ENCODE assay signal across 12 cellular contexts in genomic region chr5:153490124-153491085, GRCh38. TPM values are rescaled to one million over a fixed set of nuclear protein-coding genes. Genes with fewer than 3 reads are reported as not detected.
DNase-seq lines count a peak whose midpoint lies in the region; ATAC-seq and TF ChIP-seq lines count a peak whose summit lies in the region.
"Had no signal": no experiment of that assay in that cellular context is flagged by ENCODE, and none has a peak within 500 bp of the region (broad histone marks: within the 10 kb centered on the region; RNA-seq: fewer than 3 reads in every experiment).

Gene GRIA1, plus strand, starts transcription at chr5:153490670.

- no peak within 1 kb of the TSS for H3K23ac ChIP-seq in neuronal stem cell (ENCODE audit: low read depth, low read length, poor library complexity)

- TF ChIP-seq CTCF in esophagus muscularis mucosa (IDR thresholded peaks at IDR 0.05): no peak

- no peak within 1 kb of the TSS for H4K8ac ChIP-seq in neuronal stem cell (ENCODE audit: low read depth, low read length)

- DNase-seq in COR-L47 (lab: John Stamatoyannopoulos, UW): peak; percentile 34
- DNase-seq in NCI-H2227 (lab: John Stamatoyannopoulos, UW; ENCODE audit: unreplicated experiment): peak; percentile 17
- peak; percentile 85 for DNase-seq in esophagus muscularis mucosa (ENCODE audit: extremely low spot score)
- DNase-seq in neuronal stem cell (ENCODE audit: low spot score): peak; percentile 46
- DNase-seq in NCI-H1105 (lab: John Stamatoyannopoulos, UW): no peak
- no peak for DNase-seq in DMS53 (lab: John Stamatoyannopoulos, UW)
- no peak for DNase-seq in HAP-1 (ENCODE audit: low spot score in 2 of 2)
- DNase-seq: Calu3, esophagus squamous epithelium, T-helper 17 cell had no signal

- H3K18ac ChIP-seq in neuronal stem cell (ENCODE audit: low read length): peak within 1 kb of the TSS; percentile 86

- peak within 1 kb of the TSS; percentile 11 to 33 (median 20) for H3K4me3 ChIP-seq in esophagus muscularis mucosa
- peak within 1 kb of the TSS; percentile 64 to 78 for H3K4me3 ChIP-seq in neuronal stem cell (ENCODE audit: low read length in 2 of 2)
- H3K4me3 ChIP-seq in HAP-1: no peak within 1 kb of the TSS

- H3K36me3 ChIP-seq in esophagus muscularis mucosa (no peaks in the 10 kb centered on the region), neuronal stem cell (replicated peaks in 1 of 2; ENCODE audit: control insufficient read depth in 2 of 2, insufficient read depth in 2 of 2, low read length in 2 of 2) (peaks cover 0 to 15% of the 10 kb centered on the region in 2 donors), HAP-1 (replicated peaks) (no peaks in the 10 kb centered on the region)
- H3K36me3 ChIP-seq: esophagus squamous epithelium had no signal

- H2BK5ac ChIP-seq in neuronal stem cell (ENCODE audit: low read length): peak within 1 kb of the TSS; percentile 27

- TF ChIP-seq EP300 in esophagus muscularis mucosa (IDR thresholded peaks at IDR 0.05): no peak

- H3K27ac ChIP-seq in esophagus muscularis mucosa (replicated peaks in 1 of 4) (no peak within 1 kb of the TSS), neuronal stem cell (replicated peaks; ENCODE audit: low read length) (peak within 1 kb of the TSS; percentile 29)
- H3K27ac ChIP-seq: esophagus squamous epithelium had no signal

- H3K4me1 ChIP-seq in esophagus muscularis mucosa: peaks cover 0 to 11% (median 7%) of the 10 kb centered on the region in 4 donors
- peaks cover 10 to 15% of the 10 kb centered on the region in 2 donors for H3K4me1 ChIP-seq in neuronal stem cell (ENCODE audit: control insufficient read depth in 2 of 2, insufficient read depth in 1 of 2, low read depth in 1 of 2, low read length in 2 of 2)
- H3K4me1 ChIP-seq in HAP-1: no peaks in the 10 kb centered on the region

- H2BK15ac ChIP-seq in neuronal stem cell (ENCODE audit: low read length): peak within 1 kb of the TSS; percentile 6

- peak within 1 kb of the TSS; percentile 83 for H3K4me2 ChIP-seq in neuronal stem cell (ENCODE audit: insufficient read depth, low read length, poor library complexity, severe bottlenecking)

- no peak within 1 kb of the TSS for H2BK12ac ChIP-seq in neuronal stem cell (ENCODE audit: low read length)

- no peak within 1 kb of the TSS for H3K4ac ChIP-seq in neuronal stem cell (ENCODE audit: low read length)

- no peak within 1 kb of the TSS for H2AK5ac ChIP-seq in neuronal stem cell (ENCODE audit: low read depth, low read length)

- peak within 1 kb of the TSS; percentile 77 for H2BK120ac ChIP-seq in neuronal stem cell (ENCODE audit: low read depth, low read length)

- peaks cover 2% of the 10 kb centered on the region for H3K79me1 ChIP-seq in neuronal stem cell (ENCODE audit: low read depth, low read length)

- H2AFZ ChIP-seq in neuronal stem cell (ENCODE audit: low read length): peak within 1 kb of the TSS; percentile 82

- intact Hi-C loops in esophagus muscularis mucosa (cut with DNase I): loop anchor here (10.0 kb wide), 1 partner anchor 956 kb away; no protein-coding TSS in a partner anchor

- in situ Hi-C loops in HAP-1 (cut with MboI; ENCODE audit: low sequenced_read_pairs): no loop called here

- H4K91ac ChIP-seq in neuronal stem cell (ENCODE audit: low read depth, low read length, poor library complexity): no peak within 1 kb of the TSS

- WGBS in esophagus muscularis mucosa: 11% methylated on average over 19 of the region's 21 CpGs
- WGBS in neuronal stem cell (ENCODE audit: extremely low coverage in 2 of 2, insufficient read length in 2 of 2, insufficient replicate concordance in 1 of 2), 2 donors: no CpG with 5 or more reads among the region's 21 CpGs

- peaks cover 0 to 30% (median 15%) of the 10 kb centered on the region in 4 donors for H3K27me3 ChIP-seq in esophagus muscularis mucosa
- H3K27me3 ChIP-seq in neuronal stem cell (ENCODE audit: control insufficient read depth in 3 of 3, insufficient read depth in 3 of 3, low read depth in 1 of 3, low read length in 3 of 3): no peaks in the 10 kb centered on the region
- peaks cover 26% of the 10 kb centered on the region for H3K27me3 ChIP-seq in HAP-1 (ENCODE audit: low read depth)

- peak within 1 kb of the TSS; percentile 68 for H3K9ac ChIP-seq in neuronal stem cell (ENCODE audit: low read depth, low read length, poor library complexity)

- H3K14ac ChIP-seq in neuronal stem cell (ENCODE audit: low read length): no peak within 1 kb of the TSS

- ATAC-seq in HG03135 (IDR thresholded peaks at IDR 0.05; ENCODE audit: unreplicated experiment): no peak
- ATAC-seq: T-helper 17 cell had no signal

- no peak for TF ChIP-seq POLR2A in esophagus muscularis mucosa (IDR thresholded peaks at IDR 0.05; ENCODE audit: low read depth)

- H3K9me3 ChIP-seq in esophagus muscularis mucosa: no peaks in the 10 kb centered on the region
- H3K9me3 ChIP-seq in neuronal stem cell (replicated peaks in 1 of 2; ENCODE audit: control insufficient read depth in 2 of 2, insufficient read depth in 1 of 2, low read depth in 1 of 2, low read length in 2 of 2): no peaks in the 10 kb centered on the region
- H3K9me3 ChIP-seq in HAP-1: no peaks in the 10 kb centered on the region
- H3K9me3 ChIP-seq: esophagus squamous epithelium had no signal

RNA-seq across cellular contexts. Expression of gene GRIA1, which starts in this region (rescaled TPM):
- total RNA-seq in esophagus muscularis mucosa: 1 to 10 TPM in 2 of 4 donors, under 1 TPM in 2; 0.63 to 1.2 (median 0.93) TPM
- polyA plus RNA-seq in neuronal stem cell (2013, experiment 1 of 2): 7.8 TPM
- polyA plus RNA-seq in neuronal stem cell (2013, experiment 2 of 2): 8.5 TPM
- total RNA-seq: activated T-helper 1 cell treated with anti-CD3 and anti-CD28 coated beads, Interleukin-12 subunit alpha, Interleukin-12 subunit beta, Interleukin-2, Interleukin-4 antibody, amounts not matched to agents 30 ng/mL and 10 ng/mL and 1 ng/mL, durations not matched to agents 14 hours and 24 hours and 36 hours; Calu3; T-helper 17 cell had no signal

Comparison
In these comparisons a context has a peak if more than half of its experiments do, and no peak if none do; other contexts are left out.
1. DNase-seq: peak in COR-L47 (single experiment), NCI-H2227 (single experiment), esophagus muscularis mucosa (single experiment) and neuronal stem cell (single experiment); none in NCI-H1105 (single experiment), DMS53 (single experiment) and HAP-1 (0 of 2).